ENCODE assay signal across 7 cellular contexts in genomic region chr21:31354604-31355443, GRCh38. TPM values are rescaled to one million over a fixed set of nuclear protein-coding genes. Genes with fewer than 3 reads are reported as not detected.
DNase-seq lines count a peak whose midpoint lies in the region; ATAC-seq and TF ChIP-seq lines count a peak whose summit lies in the region.

No MANE protein-coding gene starts in this region.

- H3K4me1 Mint-ChIP-seq in endothelial cell (ENCODE audit: unreplicated experiment), result peaks cover 8% of the 10 kb centered on the region

- intact Hi-C loops in ovary (cut with DNase I), result no loop called here

- DNase-seq in HPDE6-E6E7 (ENCODE audit: extremely low spot score) (peak; percentile 83), endothelial cell (ENCODE audit: low spot score) (no peak), ovary (no peak)
- DNase-seq in activated CD4-positive, alpha-beta T cell treated with anti-CD3 and anti-CD28 coated beads, Interleukin-2, amount 50 U/mL, for 24 hours (ENCODE audit: low read depth in 1 of 2, low spot score in 1 of 2), result peak; percentile 50 to 85
- peak; percentile 89 for DNase-seq in stimulated activated CD4-positive, alpha-beta T cell treated with anti-CD3 and anti-CD28 coated beads, Interleukin-1b, Interleukin-23, amount 100 ng/mL, for 48 hours

- TF ChIP-seq POLR2A in gastroesophageal sphincter (IDR thresholded peaks at IDR 0.05), result no peak
- no peak for TF ChIP-seq POLR2A in ovary (IDR thresholded peaks at IDR 0.05)

- TF ChIP-seq CTCF in endothelial cell (IDR thresholded peaks at IDR 0.05; ENCODE audit: unreplicated experiment) (no peak), gastroesophageal sphincter (IDR thresholded peaks at IDR 0.05) (no peak), ovary (IDR thresholded peaks at IDR 0.05) (no peak)

- ATAC-seq in gastroesophageal sphincter (no peak), GM21576 (IDR thresholded peaks at IDR 0.05; ENCODE audit: unreplicated experiment) (no peak)

- peaks cover 6% of the 10 kb centered on the region for H3K36me3 Mint-ChIP-seq in endothelial cell (ENCODE audit: low read depth, unreplicated experiment)

- H3K27ac Mint-ChIP-seq in endothelial cell (ENCODE audit: unreplicated experiment), result peak overlapping the region; percentile 44

- no peaks in the 10 kb centered on the region for H3K9me3 Mint-ChIP-seq in endothelial cell (ENCODE audit: unreplicated experiment)

- H3K9me3 ChIP-seq in gastroesophageal sphincter (peaks cover 0 to 6% (median 0%) of the 10 kb centered on the region in 3 donors), ovary (peaks cover 0 to 4% of the 10 kb centered on the region in 2 donors)

- no peaks in the 10 kb centered on the region for H3K36me3 ChIP-seq in gastroesophageal sphincter
- no peaks in the 10 kb centered on the region for H3K36me3 ChIP-seq in ovary

- H3K27ac ChIP-seq in gastroesophageal sphincter (no peak overlapping the region), ovary (no peak overlapping the region)

- H3K27me3 ChIP-seq in gastroesophageal sphincter, result peaks cover 5% of the 10 kb centered on the region
- no peaks in the 10 kb centered on the region for H3K27me3 ChIP-seq in ovary

- TF ChIP-seq EP300 in gastroesophageal sphincter (IDR thresholded peaks at IDR 0.05) (no peak), ovary (IDR thresholded peaks at IDR 0.05) (no peak)

- no peaks in the 10 kb centered on the region for H3K27me3 Mint-ChIP-seq in endothelial cell (ENCODE audit: unreplicated experiment)

- H3K4me3 ChIP-seq in gastroesophageal sphincter (no peak overlapping the region), ovary (no peak overlapping the region)

- no peak overlapping the region for H3K4me3 Mint-ChIP-seq in endothelial cell (ENCODE audit: unreplicated experiment)

- H3K4me1 ChIP-seq in gastroesophageal sphincter (no peaks in the 10 kb centered on the region), ovary (ENCODE audit: insufficient read depth) (no peaks in the 10 kb centered on the region)

- WGBS in gastroesophageal sphincter (ENCODE audit: low coverage in 1 of 2), 2 donors, result 47 to 78% methylated on average over 6 to 10 of the region's 10 CpGs
- 57 to 68% (median 59%) methylated on average over 10 of the region's 10 CpGs for WGBS in ovary, 3 donors

RNA-seq across cellular contexts. Expression of gene TIAM1, which starts 10.8 kb away (rescaled TPM):
- 131 TPM for total RNA-seq in endothelial cell (ENCODE audit: unreplicated experiment)
- total RNA-seq in gastroesophageal sphincter, result 10 to 100 TPM in 1 of 4 donors, 1 to 10 TPM in 3; 2.6 to 11.0 (median 6.9) TPM
- total RNA-seq in ovary, result 10 to 100 TPM in 3 of 7 donors, 1 to 10 TPM in 4; 3.6 to 26.7 (median 7.1) TPM
- 10 to 100 TPM in 1 of 2 donors, 1 to 10 TPM in 1; 5.8 to 10.5 TPM for polyA plus RNA-seq in ovary

Comparison
In these comparisons a context has a peak if more than half of its experiments do, and no peak if none do; other contexts are left out.
1. DNase-seq: peak in HPDE6-E6E7 (single experiment), activated CD4-positive, alpha-beta T cell treated with anti-CD3 and anti-CD28 coated beads, Interleukin-2, amount 50 U/mL, for 24 hours (2 of 2) and stimulated activated CD4-positive, alpha-beta T cell treated with anti-CD3 and anti-CD28 coated beads, Interleukin-1b, Interleukin-23, amount 100 ng/mL, for 48 hours (single experiment); none in endothelial cell (single experiment) and ovary (0 of 5).